ENCODE assay signal across 9 cellular contexts in the genomic region with DNA sequence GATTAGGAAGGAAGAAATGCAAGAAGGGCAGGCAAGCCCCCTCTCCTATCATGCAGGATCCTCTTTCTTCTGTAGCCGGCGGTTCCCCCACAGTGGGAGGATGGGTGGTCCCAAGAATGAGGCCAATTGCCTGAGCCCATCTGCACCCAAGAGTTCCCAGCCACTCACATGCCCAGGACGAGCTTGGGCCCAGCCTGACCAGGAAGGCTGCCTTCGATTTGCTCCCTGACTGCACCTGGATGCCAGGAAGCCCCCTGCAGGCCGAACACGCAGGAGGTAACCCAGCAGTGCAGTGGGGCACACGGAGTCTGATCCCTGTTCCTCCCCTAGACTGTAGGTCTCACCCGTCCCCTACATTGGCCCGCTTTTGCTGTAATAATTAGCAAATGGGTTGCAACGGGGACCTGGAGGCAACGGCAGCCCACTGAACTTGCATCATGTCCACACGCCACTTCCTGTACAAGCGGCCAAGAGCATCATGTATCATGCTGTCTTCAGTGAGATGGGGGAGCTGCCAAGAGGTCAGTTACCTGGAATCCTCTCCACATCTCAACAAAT.
DNase-seq lines count a peak whose midpoint lies in the region; ATAC-seq, FAIRE-seq and TF ChIP-seq lines count a peak whose summit lies in the region.
"Had no signal": no experiment of that assay in that cellular context is flagged by ENCODE, and none has a peak within 500 bp of the region (broad histone marks: within the 10 kb centered on the region; RNA-seq: fewer than 3 reads in every experiment).

No MANE protein-coding gene starts in this region.

- H3K27me3 ChIP-seq in testis: no peaks in the 10 kb centered on the region

- TF ChIP-seq POLR2A in testis (IDR thresholded peaks at IDR 0.05): no peak

- peaks cover 32% of the 10 kb centered on the region for H3K36me3 Mint-ChIP-seq in activated T-helper 17 cell treated with anti-CD3 and anti-CD28 coated beads, Interleukin-2, amount 50 U/mL, for 72 hours (ENCODE audit: low read depth)

- no peaks in the 10 kb centered on the region for H3K27me3 Mint-ChIP-seq in activated T-helper 17 cell treated with anti-CD3 and anti-CD28 coated beads, Interleukin-2, amount 50 U/mL, for 72 hours

- no peaks in the 10 kb centered on the region for H3K9me3 ChIP-seq in testis

- peak overlapping the region in 1 of 2 donors; percentile 33 for H3K27ac ChIP-seq in testis
- H3K27ac ChIP-seq: C4-2B had no signal

- TF ChIP-seq CTCF in testis (IDR thresholded peaks at IDR 0.05): no peak

- no peak overlapping the region for H3K4me3 ChIP-seq in testis

- H3K9me3 Mint-ChIP-seq in activated T-helper 17 cell treated with anti-CD3 and anti-CD28 coated beads, Interleukin-2, amount 50 U/mL, for 72 hours: no peaks in the 10 kb centered on the region

- FAIRE-seq in HTR-8/SVneo (lab: Jason Lieb, UNC): no peak

- H3K36me3 ChIP-seq in testis (ENCODE audit: low read depth, missing control alignments): no peaks in the 10 kb centered on the region

- H3K4me1 Mint-ChIP-seq in activated T-helper 17 cell treated with anti-CD3 and anti-CD28 coated beads, Interleukin-2, amount 50 U/mL, for 72 hours: peaks cover 11% of the 10 kb centered on the region

- H3K4me3 Mint-ChIP-seq in activated T-helper 17 cell treated with anti-CD3 and anti-CD28 coated beads, Interleukin-2, amount 50 U/mL, for 72 hours: peak overlapping the region; percentile 88

- no peak for ATAC-seq in activated T-helper 17 cell treated with anti-CD3 and anti-CD28 coated beads, Interleukin-2, amount 50 U/mL, for 72 hours (replicated peaks)
- no peak for ATAC-seq in GM18520 (IDR thresholded peaks at IDR 0.05; ENCODE audit: unreplicated experiment)

- 86% methylated on average over 13 of the region's 13 CpGs; no CpG with 5 or more reads in 1 of the 2 donors for WGBS in testis, 2 donors

- H3K27ac Mint-ChIP-seq in activated T-helper 17 cell treated with anti-CD3 and anti-CD28 coated beads, Interleukin-2, amount 50 U/mL, for 72 hours: peak overlapping the region; percentile 98

- peak; percentile 6 for DNase-seq in activated CD4-positive, alpha-beta T cell treated with anti-CD3 and anti-CD28 coated beads for 1 hour
- no peak for DNase-seq in activated CD4-positive, alpha-beta T cell treated with anti-CD3 and anti-CD28 coated beads, Interleukin-2, amount 50 U/mL, for 1 hour
- DNase-seq in iPS-NIHi11 (ENCODE audit: low spot score) (peak; percentile 68), testis (peak; percentile 12), DMS53 treated with DMSO at 0.1 percent for 48 hours (lab: John Stamatoyannopoulos, UW; ENCODE audit: unreplicated experiment) (no peak), HTR-8/SVneo (ENCODE audit: insufficient read length, low spot score) (no peak)

- intact Hi-C loops in testis (cut with DNase I; ENCODE audit: low total_unique reads): no loop called here

- peaks cover 7% of the 10 kb centered on the region for H3K4me1 ChIP-seq in testis

Comparison
In these comparisons a context has a peak if more than half of its experiments do, and no peak if none do; other contexts are left out.
1. DNase-seq: peak in activated CD4-positive, alpha-beta T cell treated with anti-CD3 and anti-CD28 coated beads for 1 hour (single experiment), iPS-NIHi11 (single experiment) and testis (single experiment); none in activated CD4-positive, alpha-beta T cell treated with anti-CD3 and anti-CD28 coated beads, Interleukin-2, amount 50 U/mL, for 1 hour (single experiment), DMS53 treated with DMSO at 0.1 percent for 48 hours (single experiment) and HTR-8/SVneo (single experiment).